ENCODE assay signal across 18 cellular contexts in genomic region chr13:111664060-111664459, GRCh38.
DNase-seq lines count a peak whose midpoint lies in the region; ATAC-seq and TF ChIP-seq lines count a peak whose summit lies in the region.
"Had no signal": no experiment of that assay in that cellular context is flagged by ENCODE, and none has a peak within 500 bp of the region (broad histone marks: within the 10 kb centered on the region; RNA-seq: fewer than 3 reads in every experiment).

No MANE protein-coding gene starts in this region.

- H3K27me3 Mint-ChIP-seq in activated CD4-positive, alpha-beta T cell treated with anti-CD3 and anti-CD28 coated beads, Interleukin-2, amount 10 ng/mL, durations not matched to agents 24 days and 14 days: no peaks in the 10 kb centered on the region
- peaks cover 5% of the 10 kb centered on the region for H3K27me3 Mint-ChIP-seq in activated CD4-positive, alpha-beta T cell treated with anti-CD3 and anti-CD28 coated beads for 36 hours
- peaks cover 8% of the 10 kb centered on the region for H3K27me3 Mint-ChIP-seq in nephron (ENCODE audit: low read depth)
- H3K27me3 Mint-ChIP-seq in activated naive CD8-positive, alpha-beta T cell treated with anti-CD3 and anti-CD28 coated beads for 36 hours: peaks cover 3% of the 10 kb centered on the region

- no peaks in the 10 kb centered on the region for H3K36me3 Mint-ChIP-seq in activated CD4-positive, alpha-beta T cell treated with anti-CD3 and anti-CD28 coated beads, Interleukin-2, amount 10 ng/mL, durations not matched to agents 24 days and 14 days (ENCODE audit: low read depth)
- H3K36me3 Mint-ChIP-seq in activated CD4-positive, alpha-beta T cell treated with anti-CD3 and anti-CD28 coated beads for 36 hours (ENCODE audit: low read depth): no peaks in the 10 kb centered on the region
- no peaks in the 10 kb centered on the region for H3K36me3 Mint-ChIP-seq in nephron (ENCODE audit: low read depth)
- H3K36me3 Mint-ChIP-seq in activated naive CD8-positive, alpha-beta T cell treated with anti-CD3 and anti-CD28 coated beads for 36 hours: no peaks in the 10 kb centered on the region

- POLR2A ChIA-PET in activated CD4-positive, alpha-beta T cell treated with anti-CD3 and anti-CD28 coated beads for 36 hours (lab: Charles Lee): no interaction called here

- ATAC-seq in activated CD4-positive, alpha-beta T cell treated with anti-CD3 and anti-CD28 coated beads for 36 hours: no peak
- ATAC-seq in left ventricle myocardium superior (peak; percentile 66), GM21786 (IDR thresholded peaks at IDR 0.05; ENCODE audit: unreplicated experiment) (no peak)
- ATAC-seq: Panc1 had no signal

- 57% methylated on average over 7 of the region's 8 CpGs for WGBS in esophagus muscularis mucosa

- H3K4me1 Mint-ChIP-seq in activated CD4-positive, alpha-beta T cell treated with anti-CD3 and anti-CD28 coated beads, Interleukin-2, amount 10 ng/mL, durations not matched to agents 24 days and 14 days: no peaks in the 10 kb centered on the region
- no peaks in the 10 kb centered on the region for H3K4me1 Mint-ChIP-seq in activated CD4-positive, alpha-beta T cell treated with anti-CD3 and anti-CD28 coated beads for 36 hours
- H3K4me1 Mint-ChIP-seq in nephron: peaks cover 23% of the 10 kb centered on the region
- H3K4me1 Mint-ChIP-seq in activated naive CD8-positive, alpha-beta T cell treated with anti-CD3 and anti-CD28 coated beads for 36 hours: no peaks in the 10 kb centered on the region

- CTCF ChIA-PET in activated CD4-positive, alpha-beta T cell treated with anti-CD3 and anti-CD28 coated beads for 36 hours (lab: Charles Lee): no interaction called here

- peak overlapping the region in 1 of 4 donors; percentile 13 for H3K27ac ChIP-seq in esophagus muscularis mucosa (replicated peaks in 1 of 4)
- H3K27ac ChIP-seq: BLaER1 treated with 17β-estradiol and CSF1 and Interleukin-3, amounts not matched to agents 10 nM and 100 nM; KMS-11 had no signal

- H3K27me3 ChIP-seq in esophagus muscularis mucosa: peaks cover 0 to 19% (median 0%) of the 10 kb centered on the region in 4 donors
- H3K27me3 ChIP-seq: BLaER1 treated with 17β-estradiol and CSF1 and Interleukin-3, amounts not matched to agents 10 nM and 100 nM; MG63 had no signal

- no peak overlapping the region for H3K4me3 ChIP-seq in esophagus muscularis mucosa
- H3K4me3 ChIP-seq: BLaER1 treated with 17β-estradiol and CSF1 and Interleukin-3, amounts not matched to agents 10 nM and 100 nM; MG63 had no signal

- no peaks in the 10 kb centered on the region for H3K36me3 ChIP-seq in esophagus muscularis mucosa
- H3K36me3 ChIP-seq: BLaER1 treated with 17β-estradiol and CSF1 and Interleukin-3, amounts not matched to agents 10 nM and 100 nM; MG63 had no signal

- TF ChIP-seq EP300 in esophagus muscularis mucosa (IDR thresholded peaks at IDR 0.05): no peak

- H3K27ac Mint-ChIP-seq in activated CD4-positive, alpha-beta T cell treated with anti-CD3 and anti-CD28 coated beads, Interleukin-2, amount 10 ng/mL, durations not matched to agents 24 days and 14 days: no peak overlapping the region
- no peak overlapping the region for H3K27ac Mint-ChIP-seq in activated CD4-positive, alpha-beta T cell treated with anti-CD3 and anti-CD28 coated beads for 36 hours
- H3K27ac Mint-ChIP-seq in nephron: peak overlapping the region in 2 of 3 experiments; percentile 85 to 88
- no peak overlapping the region for H3K27ac Mint-ChIP-seq in activated naive CD8-positive, alpha-beta T cell treated with anti-CD3 and anti-CD28 coated beads for 36 hours

- peaks cover 0 to 25% (median 19%) of the 10 kb centered on the region in 4 donors for H3K4me1 ChIP-seq in esophagus muscularis mucosa

- intact Hi-C loops in activated CD4-positive, alpha-beta T cell treated with anti-CD3 and anti-CD28 coated beads, Interleukin-2, amount 10 ng/mL, durations not matched to agents 24 days and 14 days (cut with micrococcal nuclease): no loop called here
- intact Hi-C loops in activated CD4-positive, alpha-beta T cell treated with anti-CD3 and anti-CD28 coated beads for 36 hours (cut with DNase I, micrococcal nuclease): no loop called here
- intact Hi-C loops in left ventricle myocardium superior (cut with micrococcal nuclease) (no loop called here), esophagus muscularis mucosa (cut with DNase I) (no loop called here)

- H3K9me3 Mint-ChIP-seq in activated CD4-positive, alpha-beta T cell treated with anti-CD3 and anti-CD28 coated beads, Interleukin-2, amount 10 ng/mL, durations not matched to agents 24 days and 14 days: no peaks in the 10 kb centered on the region
- no peaks in the 10 kb centered on the region for H3K9me3 Mint-ChIP-seq in activated CD4-positive, alpha-beta T cell treated with anti-CD3 and anti-CD28 coated beads for 36 hours (ENCODE audit: low read depth)
- H3K9me3 Mint-ChIP-seq in nephron: no peaks in the 10 kb centered on the region
- no peaks in the 10 kb centered on the region for H3K9me3 Mint-ChIP-seq in activated naive CD8-positive, alpha-beta T cell treated with anti-CD3 and anti-CD28 coated beads for 36 hours

- H3K9me3 ChIP-seq in esophagus muscularis mucosa: no peaks in the 10 kb centered on the region
- H3K9me3 ChIP-seq: BLaER1 treated with 17β-estradiol and CSF1 and Interleukin-3, amounts not matched to agents 10 nM and 100 nM; MG63 had no signal

- no peak for TF ChIP-seq CTCF in nephron (IDR thresholded peaks at IDR 0.05; ENCODE audit: unreplicated experiment in 3 of 3)
- no peak for TF ChIP-seq CTCF in esophagus muscularis mucosa (IDR thresholded peaks at IDR 0.05)

- no peak for TF ChIP-seq POLR2A in esophagus muscularis mucosa (IDR thresholded peaks at IDR 0.05; ENCODE audit: low read depth)

- no peak overlapping the region for H3K4me3 Mint-ChIP-seq in activated CD4-positive, alpha-beta T cell treated with anti-CD3 and anti-CD28 coated beads, Interleukin-2, amount 10 ng/mL, durations not matched to agents 24 days and 14 days
- no peak overlapping the region for H3K4me3 Mint-ChIP-seq in activated CD4-positive, alpha-beta T cell treated with anti-CD3 and anti-CD28 coated beads for 36 hours
- peak overlapping the region in 2 of 3 experiments; percentile 9 to 12 for H3K4me3 Mint-ChIP-seq in nephron
- H3K4me3 Mint-ChIP-seq in activated naive CD8-positive, alpha-beta T cell treated with anti-CD3 and anti-CD28 coated beads for 36 hours: no peak overlapping the region

- peak; percentile 31 for DNase-seq in activated CD4-positive, alpha-beta T cell treated with anti-CD3 and anti-CD28 coated beads, Interleukin-2, amount 10 ng/mL, durations not matched to agents 24 days and 14 days
- DNase-seq in activated CD4-positive, alpha-beta T cell treated with anti-CD3 and anti-CD28 coated beads for 36 hours: no peak
- no peak for DNase-seq in left ventricle myocardium superior
- DNase-seq in ureter (ENCODE audit: low spot score): peak; percentile 37
- DNase-seq in esophagus muscularis mucosa (ENCODE audit: extremely low spot score): no peak
- no peak for DNase-seq in activated naive CD8-positive, alpha-beta T cell treated with anti-CD3 and anti-CD28 coated beads for 36 hours
- DNase-seq: 8988T, GOT3, MG63, NCI-H1105 treated with DMSO at 0.1 percent for 48 hours, NCI-H1930, NCI-H2171 treated with DMSO at 0.1 percent for 48 hours, NCI-H774 had no signal

Comparison
In these comparisons a context has a peak if more than half of its experiments do, and no peak if none do; other contexts are left out.
1. DNase-seq: peak in activated CD4-positive, alpha-beta T cell treated with anti-CD3 and anti-CD28 coated beads, Interleukin-2, amount 10 ng/mL, durations not matched to agents 24 days and 14 days (single experiment) and ureter (single experiment); none in activated CD4-positive, alpha-beta T cell treated with anti-CD3 and anti-CD28 coated beads for 36 hours (single experiment), left ventricle myocardium superior (single experiment), esophagus muscularis mucosa (single experiment) and activated naive CD8-positive, alpha-beta T cell treated with anti-CD3 and anti-CD28 coated beads for 36 hours (single experiment).
2. H3K27ac Mint-ChIP-seq: peak in nephron (2 of 3); none in activated CD4-positive, alpha-beta T cell treated with anti-CD3 and anti-CD28 coated beads, Interleukin-2, amount 10 ng/mL, durations not matched to agents 24 days and 14 days (single experiment), activated CD4-positive, alpha-beta T cell treated with anti-CD3 and anti-CD28 coated beads for 36 hours (single experiment) and activated naive CD8-positive, alpha-beta T cell treated with anti-CD3 and anti-CD28 coated beads for 36 hours (single experiment).
3. H3K4me3 Mint-ChIP-seq: peak in nephron (2 of 3); none in activated CD4-positive, alpha-beta T cell treated with anti-CD3 and anti-CD28 coated beads, Interleukin-2, amount 10 ng/mL, durations not matched to agents 24 days and 14 days (single experiment), activated CD4-positive, alpha-beta T cell treated with anti-CD3 and anti-CD28 coated beads for 36 hours (single experiment) and activated naive CD8-positive, alpha-beta T cell treated with anti-CD3 and anti-CD28 coated beads for 36 hours (single experiment).